10 cellular contexts compared by ENCODE assay signal in the genomic region with DNA sequence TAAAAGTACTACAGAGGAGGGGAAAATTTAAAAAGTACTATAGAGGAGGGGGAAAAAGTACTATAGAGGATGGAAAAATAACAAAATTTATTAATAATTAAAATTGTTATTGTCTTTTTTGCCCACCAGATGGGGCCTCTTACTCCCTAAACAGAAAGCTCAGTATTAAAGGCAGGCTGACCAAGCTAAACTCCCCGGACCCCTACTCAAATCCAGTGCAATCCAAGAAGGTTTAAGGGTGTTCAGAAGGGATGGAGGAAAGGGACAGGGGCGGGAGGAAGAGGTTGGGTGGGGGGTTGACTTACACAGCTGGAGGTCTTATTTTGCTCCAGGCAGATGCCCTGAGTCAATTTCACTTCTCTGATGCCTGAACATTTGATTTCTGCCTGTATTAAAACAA. TPM values are rescaled to one million over a fixed set of nuclear protein-coding genes. Genes with fewer than 3 reads are reported as not detected.
DNase-seq lines count a peak whose midpoint lies in the region; ATAC-seq and TF ChIP-seq lines count a peak whose summit lies in the region.
"Had no signal": no experiment of that assay in that cellular context is flagged by ENCODE, and none has a peak within 500 bp of the region (broad histone marks: within the 10 kb centered on the region; RNA-seq: fewer than 3 reads in every experiment).

No MANE protein-coding gene starts in this region.

- H3K36me3 Mint-ChIP-seq in chondrocyte (ENCODE audit: low read depth) = no peaks in the 10 kb centered on the region
- no peaks in the 10 kb centered on the region for H3K36me3 Mint-ChIP-seq in osteocyte (ENCODE audit: unreplicated experiment)
- H3K36me3 Mint-ChIP-seq in stimulated activated effector memory CD8-positive, alpha-beta T cell treated with anti-CD3 and anti-CD28 coated beads, Interleukin-12 subunit alpha, Interleukin-12 subunit beta, amount 100 ng/mL, for 72 hours = no peaks in the 10 kb centered on the region

- H3K9me3 Mint-ChIP-seq in chondrocyte (ENCODE audit: low read depth) = no peaks in the 10 kb centered on the region
- no peaks in the 10 kb centered on the region for H3K9me3 Mint-ChIP-seq in osteocyte (ENCODE audit: unreplicated experiment)
- H3K9me3 Mint-ChIP-seq in stimulated activated effector memory CD8-positive, alpha-beta T cell treated with anti-CD3 and anti-CD28 coated beads, Interleukin-12 subunit alpha, Interleukin-12 subunit beta, amount 100 ng/mL, for 72 hours = no peaks in the 10 kb centered on the region
- H3K9me3 Mint-ChIP-seq: activated T-helper 2 cell treated with anti-CD3 and anti-CD28 coated beads, Interferon-gamma antibody, Interleukin-2, Interleukin-4, amounts not matched to agents 10 μg/mL and 5 μg/mL and 100 μg/mL, durations not matched to agents 14 hours and 24 hours and 36 hours had no signal

- H3K27me3 Mint-ChIP-seq in chondrocyte (ENCODE audit: low read depth) = no peaks in the 10 kb centered on the region
- H3K27me3 Mint-ChIP-seq in osteocyte (ENCODE audit: unreplicated experiment) = no peaks in the 10 kb centered on the region

- H3K27ac Mint-ChIP-seq in chondrocyte (ENCODE audit: unreplicated experiment) (no peak overlapping the region), osteocyte (ENCODE audit: unreplicated experiment) (no peak overlapping the region)
- no peak overlapping the region for H3K27ac Mint-ChIP-seq in stimulated activated effector memory CD8-positive, alpha-beta T cell treated with anti-CD3 and anti-CD28 coated beads, Interleukin-12 subunit alpha, Interleukin-12 subunit beta, amount 100 ng/mL, for 72 hours
- H3K27ac Mint-ChIP-seq: activated T-helper 2 cell treated with anti-CD3 and anti-CD28 coated beads, Interferon-gamma antibody, Interleukin-2, Interleukin-4, amounts not matched to agents 10 μg/mL and 5 μg/mL and 100 μg/mL, durations not matched to agents 14 hours and 24 hours and 36 hours had no signal

- TF ChIP-seq CTCF in chondrocyte (IDR thresholded peaks at IDR 0.05) (peak; percentile 81), osteocyte (IDR thresholded peaks at IDR 0.05) (peak; percentile 61)

- peak; percentile 27 for DNase-seq in CD1c-positive myeloid dendritic cell (ENCODE audit: extremely low spot score)
- peak; percentile 6 for DNase-seq in LoVo (ENCODE audit: low spot score)
- DNase-seq in chondrocyte (ENCODE audit: low spot score) = no peak
- DNase-seq in osteocyte (ENCODE audit: extremely low spot score, unreplicated experiment) = peak; percentile 13
- no peak for DNase-seq in stimulated activated effector memory CD8-positive, alpha-beta T cell treated with anti-CD3 and anti-CD28 coated beads, Interleukin-12 subunit alpha, Interleukin-12 subunit beta, amount 100 ng/mL, for 72 hours (ENCODE audit: low spot score in 2 of 2)
- no peak for DNase-seq in NCI-H774 (lab: John Stamatoyannopoulos, UW)

- no peaks in the 10 kb centered on the region for H3K4me1 Mint-ChIP-seq in chondrocyte (ENCODE audit: low read depth)
- H3K4me1 Mint-ChIP-seq in osteocyte (ENCODE audit: unreplicated experiment) = peaks cover 4% of the 10 kb centered on the region
- no peaks in the 10 kb centered on the region for H3K4me1 Mint-ChIP-seq in stimulated activated effector memory CD8-positive, alpha-beta T cell treated with anti-CD3 and anti-CD28 coated beads, Interleukin-12 subunit alpha, Interleukin-12 subunit beta, amount 100 ng/mL, for 72 hours

- no peak for ATAC-seq in GM18873 (IDR thresholded peaks at IDR 0.05; ENCODE audit: low FRiP score, unreplicated experiment)
- ATAC-seq in stimulated activated effector memory CD8-positive, alpha-beta T cell treated with anti-CD3 and anti-CD28 coated beads, Interleukin-12 subunit alpha, Interleukin-12 subunit beta, amount 100 ng/mL, for 72 hours = no peak
- no peak for ATAC-seq in GM21528 (IDR thresholded peaks at IDR 0.05; ENCODE audit: low FRiP score, unreplicated experiment)

- no peak overlapping the region for H3K4me3 Mint-ChIP-seq in chondrocyte (ENCODE audit: unreplicated experiment)
- H3K4me3 Mint-ChIP-seq in osteocyte (ENCODE audit: unreplicated experiment) = no peak overlapping the region
- no peak overlapping the region for H3K4me3 Mint-ChIP-seq in stimulated activated effector memory CD8-positive, alpha-beta T cell treated with anti-CD3 and anti-CD28 coated beads, Interleukin-12 subunit alpha, Interleukin-12 subunit beta, amount 100 ng/mL, for 72 hours

RNA-seq across cellular contexts. Expression of a gene that starts 13.7 kb away (rescaled TPM):
- 0.12 to 0.15 TPM (median 0.13 TPM) in 3 replicates for total RNA-seq in chondrocyte
- total RNA-seq in osteocyte = not detected in 2 replicates
- total RNA-seq: activated T-helper 2 cell treated with anti-CD3 and anti-CD28 coated beads, Interferon-gamma antibody, Interleukin-2, Interleukin-4, amounts not matched to agents 10 μg/mL and 5 μg/mL and 100 μg/mL, durations not matched to agents 14 hours and 24 hours and 36 hours; T-helper 1 cell treated with Interleukin-12 subunit alpha and Interleukin-12 subunit beta and Interleukin-4 antibody, amounts not matched to agents 30 ng/mL and 1 ng/mL, for 36 hours had no signal

Comparison
In these comparisons a context has a peak if more than half of its experiments do, and no peak if none do; other contexts are left out.
1. DNase-seq: peak in CD1c-positive myeloid dendritic cell (single experiment), LoVo (single experiment) and osteocyte (single experiment); none in chondrocyte (single experiment), stimulated activated effector memory CD8-positive, alpha-beta T cell treated with anti-CD3 and anti-CD28 coated beads, Interleukin-12 subunit alpha, Interleukin-12 subunit beta, amount 100 ng/mL, for 72 hours (0 of 2) and NCI-H774 (single experiment).